ENCODE assay signal across 13 cellular contexts in genomic region chrX:44903842-44904530, GRCh38. TPM values are rescaled to one million over a fixed set of nuclear protein-coding genes. Genes with fewer than 3 reads are reported as not detected.
DNase-seq lines count a peak whose midpoint lies in the region; ATAC-seq, FAIRE-seq and TF ChIP-seq lines count a peak whose summit lies in the region.
"Had no signal": no experiment of that assay in that cellular context is flagged by ENCODE, and none has a peak within 500 bp of the region (broad histone marks: within the 10 kb centered on the region; RNA-seq: fewer than 3 reads in every experiment).

No MANE protein-coding gene starts in this region.

- H3K4me3 Mint-ChIP-seq in activated naive CD4-positive, alpha-beta T cell treated with anti-CD3 and anti-CD28 coated beads, Interleukin-2, amount 50 U/mL, for 24 hours = peak overlapping the region; percentile 26
- peak overlapping the region; percentile 46 for H3K4me3 Mint-ChIP-seq in stimulated activated effector memory CD8-positive, alpha-beta T cell treated with anti-CD3 and anti-CD28 coated beads, Interleukin-12 subunit alpha, Interleukin-12 subunit beta, amount 100 ng/mL, for 72 hours
- H3K4me3 Mint-ChIP-seq: CD8-positive, alpha-beta T cell had no signal

- H3K4me3 ChIP-seq in HUES64 (ENCODE audit: low read length) = no peak overlapping the region
- H3K4me3 ChIP-seq in GM12878 = peak overlapping the region; percentile 53
- H3K4me3 ChIP-seq: dorsolateral prefrontal cortex had no signal

- H3K9me3 Mint-ChIP-seq in activated naive CD4-positive, alpha-beta T cell treated with anti-CD3 and anti-CD28 coated beads, Interleukin-2, amount 50 U/mL, for 24 hours = no peaks in the 10 kb centered on the region
- H3K9me3 Mint-ChIP-seq in stimulated activated effector memory CD8-positive, alpha-beta T cell treated with anti-CD3 and anti-CD28 coated beads, Interleukin-12 subunit alpha, Interleukin-12 subunit beta, amount 100 ng/mL, for 72 hours = no peaks in the 10 kb centered on the region

- peaks cover 61% of the 10 kb centered on the region for H3K4me1 Mint-ChIP-seq in activated naive CD4-positive, alpha-beta T cell treated with anti-CD3 and anti-CD28 coated beads, Interleukin-2, amount 50 U/mL, for 24 hours
- H3K4me1 Mint-ChIP-seq in stimulated activated effector memory CD8-positive, alpha-beta T cell treated with anti-CD3 and anti-CD28 coated beads, Interleukin-12 subunit alpha, Interleukin-12 subunit beta, amount 100 ng/mL, for 72 hours = peaks cover 57% of the 10 kb centered on the region

- H3K4me1 ChIP-seq in HUES64 (ENCODE audit: insufficient read depth, low read length) (peaks cover 16% of the 10 kb centered on the region; the same call in 1 of the 2 replicates), GM12878 (ENCODE audit: control insufficient read depth, insufficient read depth, low read length) (peaks cover 42% of the 10 kb centered on the region)

- CTCF ChIA-PET in GM12878 (lab: Yijun Ruan, JAX) = interaction anchor here (0.6 to 2.9 kb wide), 8 partner anchors 10 to 166 kb away, joined by 3 to 10 read pairs (median 4); no protein-coding TSS in a partner anchor

- H4K20me1 ChIP-seq in GM12878 (ENCODE audit: control insufficient read depth, insufficient read depth) = no peaks in the 10 kb centered on the region

- BruUV-seq in GM12878 (replicated peaks; lab: Mats Ljungman, UMichigan) = no TSS peak

- WGBS in HUES64 = 53% methylated on average over 4 of the region's 4 CpGs
- 3% methylated on average over 4 of the region's 4 CpGs for WGBS in GM12878 (ENCODE audit: insufficient coverage, insufficient replicate concordance, low lambda C conversion rate, missing lambda C conversion rate)

- intact Hi-C loops in GM12878 (cut with micrococcal nuclease; ENCODE audit: unreplicated experiment) = loop anchor here (2.0 to 10.0 kb wide), 2 partner anchors 29 to 171 kb away; no protein-coding TSS in a partner anchor

- FAIRE-seq in GM12878 (lab: Jason Lieb, UNC) = no peak

- peak overlapping the region; percentile 41 for H3K27ac Mint-ChIP-seq in activated naive CD4-positive, alpha-beta T cell treated with anti-CD3 and anti-CD28 coated beads, Interleukin-2, amount 50 U/mL, for 24 hours
- peak overlapping the region; percentile 50 for H3K27ac Mint-ChIP-seq in stimulated activated effector memory CD8-positive, alpha-beta T cell treated with anti-CD3 and anti-CD28 coated beads, Interleukin-12 subunit alpha, Interleukin-12 subunit beta, amount 100 ng/mL, for 72 hours
- H3K27ac Mint-ChIP-seq: CD8-positive, alpha-beta T cell had no signal

- POLR2A ChIA-PET in GM12878 (lab: Charles Lee) = interaction anchor here (1.6 to 3.7 kb wide), 3 partner anchors 11 to 31 kb away, joined by 6 to 17 read pairs (median 17); partner anchors contain the start of gene KDM6A

- no peak for TF ChIP-seq CTCF in GM12878 (IDR thresholded peaks at IDR 0.05 in 2 of 3, conservative IDR thresholded peaks at IDR 0.05 in 1 of 3; ENCODE audit: control insufficient read depth in 2 of 3, extremely low read depth in 1 of 3, insufficient read depth in 1 of 3, low read depth in 3 of 3, low read length in 3 of 3)

- H3K9me3 ChIP-seq in HUES64 (ENCODE audit: insufficient read depth, low read depth, low read length) (no peaks in the 10 kb centered on the region), GM12878 (replicated peaks; ENCODE audit: control insufficient read depth, insufficient read depth, low read length) (peaks cover 2% of the 10 kb centered on the region; the same call in 2 of the 3 replicates)

- H3K27ac ChIP-seq in HUES64 (ENCODE audit: low read depth, low read length) (peak overlapping the region; percentile 82), GM12878 (ENCODE audit: control insufficient read depth, insufficient read depth) (peak overlapping the region; percentile 73)

- H3K9ac ChIP-seq in HUES64 (ENCODE audit: low read depth, low read length) (no peak overlapping the region), GM12878 (ENCODE audit: control insufficient read depth, insufficient read depth, low read length) (peak overlapping the region; percentile 41; the same call in 1 of the 2 replicates)

- ATAC-seq in GM12878 = peak; percentile 64
- no peak for ATAC-seq in stimulated activated effector memory CD8-positive, alpha-beta T cell treated with anti-CD3 and anti-CD28 coated beads, Interleukin-12 subunit alpha, Interleukin-12 subunit beta, amount 100 ng/mL, for 72 hours
- ATAC-seq: CD8-positive, alpha-beta T cell had no signal

- in situ Hi-C loops in GM12878 (cut with MboI) = no loop called here

- peaks cover 95% of the 10 kb centered on the region for H3K79me2 ChIP-seq in GM12878 (ENCODE audit: control insufficient read depth, insufficient read depth, low read length)

- no peaks in the 10 kb centered on the region for H3K27me3 ChIP-seq in HUES64 (ENCODE audit: insufficient read depth, low read length)
- H3K27me3 ChIP-seq in GM12878 (replicated peaks in 1 of 2; ENCODE audit: control insufficient read depth in 2 of 2, insufficient read depth in 2 of 2, low read length in 1 of 2) = no peaks in the 10 kb centered on the region
- H3K27me3 ChIP-seq: dorsolateral prefrontal cortex had no signal

- RAD21 ChIA-PET in GM12878 (lab: Charles Lee; ENCODE audit: unreplicated experiment) = interaction anchor here (0.7 to 4.2 kb wide), 7 partner anchors 10 to 164 kb away, joined by 3 to 50 read pairs (median 3); partner anchors contain the start of gene KDM6A

- DNase-seq in activated naive CD4-positive, alpha-beta T cell (lab: John Stamatoyannopoulos, UW) = no peak
- DNase-seq in GM12878 (ENCODE audit: low read depth, low spot score) (no peak), HT-29 (ENCODE audit: low spot score) (no peak), dermis blood vessel endothelial cell (no peak), ureter (ENCODE audit: low spot score) (no peak)
- no peak for DNase-seq in stimulated activated effector memory CD8-positive, alpha-beta T cell treated with anti-CD3 and anti-CD28 coated beads, Interleukin-12 subunit alpha, Interleukin-12 subunit beta, amount 100 ng/mL, for 72 hours (ENCODE audit: low spot score in 2 of 2)
- DNase-seq: activated gamma-delta T cell; CD8-positive, alpha-beta T cell; dorsolateral prefrontal cortex; NCI-H2227 treated with DMSO at 0.1 percent for 48 hours; stimulated activated CD4-positive, alpha-beta T cell treated with anti-CD3 and anti-CD28 coated beads, Interleukin-4, amount 100 ng/mL, for 1 hour had no signal

- H3K36me3 ChIP-seq in HUES64 (ENCODE audit: insufficient read depth, low read length) (no peaks in the 10 kb centered on the region), GM12878 (ENCODE audit: control insufficient read depth in 2 of 2, insufficient read depth in 2 of 2, low read length in 1 of 2) (no peaks in the 10 kb centered on the region)

- SMC1A ChIA-PET in GM12878 (lab: Charles Lee; ENCODE audit: uncharacterized antibody, unreplicated experiment) = interaction anchor here (0.8 to 3.8 kb wide), 12 partner anchors 10 to 172 kb away, joined by 3 to 39 read pairs (median 6); partner anchors contain the start of gene KDM6A

- H3K27me3 Mint-ChIP-seq in activated naive CD4-positive, alpha-beta T cell treated with anti-CD3 and anti-CD28 coated beads, Interleukin-2, amount 50 U/mL, for 24 hours = no peaks in the 10 kb centered on the region

- TF ChIP-seq POLR2A in GM12878 (IDR thresholded peaks at IDR 0.05; ENCODE audit: low read depth, low read length) = no peak

- no peak for TF ChIP-seq RAD21 in GM12878 (IDR thresholded peaks at IDR 0.05; ENCODE audit: insufficient read depth, low read depth, low read length)

- H3K36me3 Mint-ChIP-seq in activated naive CD4-positive, alpha-beta T cell treated with anti-CD3 and anti-CD28 coated beads, Interleukin-2, amount 50 U/mL, for 24 hours = peaks cover 5% of the 10 kb centered on the region
- H3K36me3 Mint-ChIP-seq in stimulated activated effector memory CD8-positive, alpha-beta T cell treated with anti-CD3 and anti-CD28 coated beads, Interleukin-12 subunit alpha, Interleukin-12 subunit beta, amount 100 ng/mL, for 72 hours = peaks cover 3% of the 10 kb centered on the region

- H2AFZ ChIP-seq in GM12878 (ENCODE audit: control insufficient read depth, low read depth, low read length) = no peak overlapping the region

- peak overlapping the region; percentile 89 for H3K4me2 ChIP-seq in GM12878 (ENCODE audit: control insufficient read depth, insufficient read depth)

- TF ChIP-seq EP300 in GM12878 (IDR thresholded peaks at IDR 0.05; ENCODE audit: borderline replicate concordance in 1 of 2, control insufficient read depth in 1 of 2, low read depth in 2 of 2, low read length in 2 of 2) = no peak

TF ChIP-seq in GM12878, 131 proteins besides CTCF, POLR2A, EP300 and RAD21 (continues in another document):
- TF ChIP-seq ASH2L (IDR thresholded peaks at IDR 0.05; ENCODE audit: borderline replicate concordance, low read depth) (no peak), MYB (IDR thresholded peaks at IDR 0.05; ENCODE audit: borderline replicate concordance, low read depth, low read length) (no peak)

RNA-seq across cellular contexts. Expression of gene KDM6A, which starts 31.0 kb away (rescaled TPM):
- 29.9 TPM for polyA plus RNA-seq in HUES64 (2013, experiment 1 of 2)
- polyA plus RNA-seq in HUES64 (2013, experiment 2 of 2) = 28.0 TPM
- total RNA-seq in GM12878 (2013; cell fraction: nucleolus; rRNA removed) = 165 and 171 TPM in 2 replicates
- total RNA-seq in GM12878 (2014; rRNA removed) (22.1 and 22.8 TPM in 2 replicates), GM12878 (2014; rRNA removed; fragmentation: Illumina TruSeq; extraction: Trizol) (27.1 and 29.0 TPM in 2 replicates), GM12878 (2021) (21.0 and 26.8 TPM in 2 replicates), dermis blood vessel endothelial cell (23.0 and 32.5 TPM in 2 replicates), ureter (86.0 TPM)
- polyA plus RNA-seq in GM12878 (2011; ENCODE audit: low read depth) = 12.8 TPM
- polyA plus RNA-seq in GM12878 (2011; rRNA removed) (28.5 and 34.9 TPM in 2 replicates), GM12878 (2014; fragmentation: Illumina TruSeq; extraction: Trizol) (22.8 and 26.2 TPM in 2 replicates), GM12878 (2014; fragmentation: Nextera tagmentation; extraction: Ambion mirVana) (1 to 10 TPM; 7.9 to 8.9 TPM), GM12878 (2014; rRNA removed) (13.2 and 18.0 TPM in 2 replicates), GM12878 (2016; fragmentation: Nextera tagmentation; extraction: Ambion mirVana) (10 to 100 TPM; 13.3 to 14.2 TPM)
- polyA plus RNA-seq in GM12878 (2011; cell fraction: cytosol; rRNA removed) = 20.3 and 22.7 TPM in 2 replicates
- 32.6 and 43.8 TPM in 2 replicates for polyA plus RNA-seq in GM12878 (2011; cell fraction: nucleus; rRNA removed)
- 17.5 and 17.7 TPM in 2 replicates for polyA plus RNA-seq in GM12878 (2012)
- polyA minus RNA-seq in GM12878 (2011; rRNA and poly(A)+ RNA removed) = 77.5 and 90.0 TPM in 2 replicates
- polyA minus RNA-seq in GM12878 (2011; cell fraction: cytosol; rRNA and poly(A)+ RNA removed) = 15.4 and 22.4 TPM in 2 replicates
- polyA minus RNA-seq in GM12878 (2011; cell fraction: nucleus; rRNA and poly(A)+ RNA removed) = 53.2 and 73.2 TPM in 2 replicates
- 13.8 and 16.3 TPM in 2 replicates for total RNA-seq in HT-29 (2014; rRNA removed; shearing (Covaris generic))
